In genomic region chr4:144575181-144575580, GRCh38 we compare ENCODE assay signal across 10 cellular contexts.
DNase-seq lines count a peak whose midpoint lies in the region; ATAC-seq and TF ChIP-seq lines count a peak whose summit lies in the region.
"Had no signal": no experiment of that assay in that cellular context is flagged by ENCODE, and none has a peak within 500 bp of the region (broad histone marks: within the 10 kb centered on the region; RNA-seq: fewer than 3 reads in every experiment).

No MANE protein-coding gene starts in this region.

- H3K27me3 Mint-ChIP-seq in neural crest cell (ENCODE audit: low read depth): no peaks in the 10 kb centered on the region

- H3K4me1 Mint-ChIP-seq in neural crest cell: peaks cover 5% of the 10 kb centered on the region
- H3K4me1 Mint-ChIP-seq: activated CD4-positive, alpha-beta T cell treated with anti-CD3 and anti-CD28 coated beads, Interleukin-2, amount 10 ng/mL, durations not matched to agents 7 days and 5 days had no signal

- no peak overlapping the region for H3K9ac ChIP-seq in mammary epithelial cell (ENCODE audit: insufficient read depth, low read length)
- H3K9ac ChIP-seq: parathyroid adenoma had no signal

- no peak overlapping the region for H3K4me3 Mint-ChIP-seq in neural crest cell
- H3K4me3 Mint-ChIP-seq: activated CD4-positive, alpha-beta T cell treated with anti-CD3 and anti-CD28 coated beads, Interleukin-2, amount 10 ng/mL, durations not matched to agents 7 days and 5 days had no signal

- H3K9me3 Mint-ChIP-seq in neural crest cell: no peaks in the 10 kb centered on the region
- H3K9me3 Mint-ChIP-seq: activated CD4-positive, alpha-beta T cell treated with anti-CD3 and anti-CD28 coated beads, Interleukin-2, amount 10 ng/mL, durations not matched to agents 7 days and 5 days had no signal

- no peaks in the 10 kb centered on the region for H3K9me3 ChIP-seq in mammary epithelial cell (replicated peaks; ENCODE audit: insufficient read depth, low read length)

- H3K27ac ChIP-seq in mammary epithelial cell (ENCODE audit: insufficient read depth, low read depth, low read length): no peak overlapping the region
- H3K27ac ChIP-seq: parathyroid adenoma had no signal

- in situ Hi-C loops in mammary epithelial cell (cut with MboI; ENCODE audit: low sequenced_read_pairs in 2 of 2): no loop called here

- dilution Hi-C loops in mammary epithelial cell (cut with HindIII; ENCODE audit: low sequenced_read_pairs): no loop called here

- no peak overlapping the region for H2AFZ ChIP-seq in mammary epithelial cell (ENCODE audit: low read depth, low read length)
- H2AFZ ChIP-seq: parathyroid adenoma had no signal

- no peak overlapping the region for H3K4me2 ChIP-seq in mammary epithelial cell (ENCODE audit: insufficient read depth, low read depth, low read length)

- H3K4me1 ChIP-seq in mammary epithelial cell (ENCODE audit: insufficient read depth, low read length): peaks cover 11% of the 10 kb centered on the region
- H3K4me1 ChIP-seq: parathyroid adenoma had no signal

- H3K79me2 ChIP-seq in mammary epithelial cell (ENCODE audit: insufficient read depth, low read length): no peaks in the 10 kb centered on the region
- H3K79me2 ChIP-seq: parathyroid adenoma had no signal

- DNase-seq in mammary epithelial cell (no peak), neural crest cell (ENCODE audit: low read depth, low spot score) (no peak), ecto neural progenitor cell (ENCODE audit: low spot score) (no peak), GF-D8 (lab: John Stamatoyannopoulos, UW) (no peak)
- DNase-seq: activated CD4-positive, alpha-beta T cell treated with anti-CD3 and anti-CD28 coated beads, Interleukin-2, amount 10 ng/mL, durations not matched to agents 7 days and 5 days had no signal

- H3K27me3 ChIP-seq in mammary epithelial cell (ENCODE audit: insufficient read depth, low read length): no peaks in the 10 kb centered on the region

- BruUV-seq in mammary epithelial cell (replicated peaks; lab: Mats Ljungman, UMichigan): no TSS peak

- intact Hi-C loops in mammary epithelial cell (cut with micrococcal nuclease): loop anchor here (1.0 kb wide), 1 partner anchor 401 kb away; no protein-coding TSS in a partner anchor

- H3K36me3 ChIP-seq in mammary epithelial cell (ENCODE audit: insufficient read depth, low read length): no peaks in the 10 kb centered on the region

- peak; percentile 27 to 33 for TF ChIP-seq CTCF in mammary epithelial cell (conservative IDR thresholded peaks at IDR 0.05 in 1 of 2, IDR thresholded peaks at IDR 0.05 in 1 of 2; ENCODE audit: extremely low read depth in 1 of 2, insufficient read depth in 1 of 2, low read depth in 1 of 2, low read length in 2 of 2)
- TF ChIP-seq CTCF in neural crest cell (conservative IDR thresholded peaks at IDR 0.05): peak; percentile 21

- WGBS in mammary epithelial cell (ENCODE audit: low coverage, missing lambda C conversion rate): 75% methylated on average over 2 of the region's 2 CpGs

- no peak overlapping the region for H3K4me3 ChIP-seq in mammary epithelial cell (replicated peaks in 1 of 3; ENCODE audit: insufficient read depth in 1 of 3, low read depth in 2 of 3, low read length in 3 of 3)

- H3K36me3 Mint-ChIP-seq in neural crest cell (ENCODE audit: low read depth): no peaks in the 10 kb centered on the region

- H4K20me1 ChIP-seq in mammary epithelial cell (ENCODE audit: insufficient read depth, low read length): no peaks in the 10 kb centered on the region

- ATAC-seq in GM18858 (IDR thresholded peaks at IDR 0.05; ENCODE audit: unreplicated experiment): peak; percentile 54
- peak; percentile 55 for ATAC-seq in HG03196 (IDR thresholded peaks at IDR 0.05; ENCODE audit: unreplicated experiment)
- no peak for ATAC-seq in GM18520 (IDR thresholded peaks at IDR 0.05; ENCODE audit: unreplicated experiment)
- ATAC-seq in GM21723 (IDR thresholded peaks at IDR 0.05; ENCODE audit: unreplicated experiment): no peak

- H3K27ac Mint-ChIP-seq in neural crest cell (ENCODE audit: unreplicated experiment): no peak overlapping the region
- H3K27ac Mint-ChIP-seq: activated CD4-positive, alpha-beta T cell treated with anti-CD3 and anti-CD28 coated beads, Interleukin-2, amount 10 ng/mL, durations not matched to agents 7 days and 5 days had no signal

- CTCF ChIA-PET in mammary epithelial cell (lab: Charles Lee; ENCODE audit: low non-redundant PET): no interaction called here

Comparison
In these comparisons a context has a peak if more than half of its experiments do, and no peak if none do; other contexts are left out.
1. ATAC-seq: peak in GM18858 (single experiment) and HG03196 (single experiment); none in GM18520 (single experiment) and GM21723 (single experiment).